In the genomic region with DNA sequence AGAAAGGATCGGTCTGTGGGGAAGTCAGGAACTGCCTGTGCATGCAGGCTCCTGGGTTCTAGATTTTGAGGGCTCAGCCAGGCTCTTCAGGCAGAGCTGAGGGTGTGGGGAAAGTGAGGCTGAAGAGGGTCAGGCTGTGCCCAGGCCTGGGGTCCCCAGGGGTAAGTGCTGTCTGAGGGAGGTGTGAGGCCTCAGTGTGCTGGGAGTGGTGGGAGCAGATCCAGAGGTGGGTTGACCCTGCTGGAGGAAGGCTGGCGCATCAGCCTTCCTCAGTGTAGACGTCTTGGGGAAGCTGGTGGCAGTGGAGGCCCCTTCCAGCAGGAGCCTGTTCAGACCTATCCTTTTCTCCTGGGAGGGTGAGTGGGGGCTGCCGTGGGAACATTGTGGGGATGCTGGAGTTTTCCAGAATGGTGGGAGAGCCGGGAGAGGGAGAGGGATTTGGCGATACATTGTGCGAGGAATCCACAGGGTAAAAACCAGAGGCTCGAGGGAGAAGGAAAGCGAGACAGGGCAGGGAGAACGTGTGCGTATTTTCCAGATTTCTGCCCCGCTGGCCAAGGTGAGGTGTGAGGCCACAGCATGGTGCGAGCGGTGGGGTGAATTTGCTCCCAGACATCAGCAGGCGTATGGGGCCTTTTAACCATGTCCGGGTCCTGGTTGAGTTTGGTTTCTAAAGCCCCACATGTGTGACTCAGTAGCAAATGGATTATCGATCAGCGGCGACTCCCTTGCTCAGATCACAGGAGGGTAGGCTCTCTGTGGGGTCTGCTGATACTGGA, we compare ENCODE assay signal across 17 cellular contexts.
A peak's percentile ranks its signal among the peaks of the same experiment; 100 is the strongest.
DNase-seq lines count a peak whose midpoint lies in the region; ATAC-seq and TF ChIP-seq lines count a peak whose summit lies in the region.
"Had no signal": no experiment of that assay in that cellular context is flagged by ENCODE, and none has a peak within 500 bp of the region (broad histone marks: within the 10 kb centered on the region; RNA-seq: fewer than 3 reads in every experiment).

No MANE protein-coding gene starts in this region.

- H2AFZ ChIP-seq in neural progenitor cell (replicated peaks), result no peak overlapping the region

- peak; percentile 9 for TF ChIP-seq CTCF in endodermal cell (conservative IDR thresholded peaks at IDR 0.05)
- TF ChIP-seq CTCF in neural progenitor cell (IDR thresholded peaks at IDR 0.05), result no peak
- no peak for TF ChIP-seq CTCF in psoas muscle (IDR thresholded peaks at IDR 0.05)

- no peaks in the 10 kb centered on the region for H3K9me3 ChIP-seq in endodermal cell (ENCODE audit: control insufficient read depth, low read length)
- H3K9me3 ChIP-seq in neural progenitor cell (ENCODE audit: low read depth), result no peaks in the 10 kb centered on the region
- no peaks in the 10 kb centered on the region for H3K9me3 ChIP-seq in psoas muscle
- H3K9me3 ChIP-seq: A549 had no signal

- H3K4me3 Mint-ChIP-seq in endodermal cell, result no peak overlapping the region
- H3K4me3 Mint-ChIP-seq in neural progenitor cell, result no peak overlapping the region
- H3K4me3 Mint-ChIP-seq: CD8-positive, alpha-beta T cell; H9 had no signal

- H3K27ac Mint-ChIP-seq in endodermal cell (no peak overlapping the region), neural progenitor cell (peak overlapping the region; percentile 55)
- H3K27ac Mint-ChIP-seq: CD8-positive, alpha-beta T cell had no signal

- H3K27me3 ChIP-seq in endodermal cell (ENCODE audit: control insufficient read depth, insufficient read depth, low read length, poor library complexity, severe bottlenecking) (peaks cover 13% of the 10 kb centered on the region), neural progenitor cell (no peaks in the 10 kb centered on the region), psoas muscle (ENCODE audit: insufficient read depth in 3 of 3, low read length in 2 of 3) (peaks cover 0 to 6% (median 0%) of the 10 kb centered on the region in 3 donors)

- H3K4me2 ChIP-seq in neural progenitor cell, result no peak overlapping the region
- H3K4me2 ChIP-seq: A549 had no signal

- H3K27me3 Mint-ChIP-seq in endodermal cell (ENCODE audit: insufficient read depth) (peaks cover 40% of the 10 kb centered on the region), neural progenitor cell (ENCODE audit: insufficient read depth, low read depth) (peaks cover 5% of the 10 kb centered on the region)

- no peaks in the 10 kb centered on the region for H3K36me3 ChIP-seq in endodermal cell (ENCODE audit: control insufficient read depth, insufficient read depth, low read length)
- H3K36me3 ChIP-seq in neural progenitor cell, result no peaks in the 10 kb centered on the region
- H3K36me3 ChIP-seq in psoas muscle (ENCODE audit: insufficient read depth in 1 of 2, low read depth in 1 of 2), result no peaks in the 10 kb centered on the region

- no peaks in the 10 kb centered on the region for H3K79me2 ChIP-seq in neural progenitor cell (ENCODE audit: low read depth)

- ATAC-seq in left ventricle myocardium superior (no peak), psoas muscle (no peak)
- ATAC-seq: A549; CD8-positive, alpha-beta T cell; GM12878 had no signal

- no peaks in the 10 kb centered on the region for H4K20me1 ChIP-seq in neural progenitor cell (ENCODE audit: low read depth)

- no peak overlapping the region for H3K9ac ChIP-seq in endodermal cell (ENCODE audit: extremely low read depth, low read length, poor library complexity, severe bottlenecking)
- no peak overlapping the region for H3K9ac ChIP-seq in neural progenitor cell

- no peaks in the 10 kb centered on the region for H3F3A ChIP-seq in neural progenitor cell (ENCODE audit: low read depth)

- H3K27ac ChIP-seq in endodermal cell (ENCODE audit: low read depth, low read length), result no peak overlapping the region
- H3K27ac ChIP-seq in neural progenitor cell, result no peak overlapping the region
- no peak overlapping the region for H3K27ac ChIP-seq in psoas muscle
- H3K27ac ChIP-seq: 22Rv1, A549 had no signal

- H3K4me3 ChIP-seq in endodermal cell (ENCODE audit: low read length) (no peak overlapping the region), neural progenitor cell (no peak overlapping the region), psoas muscle (no peak overlapping the region)
- H3K4me3 ChIP-seq: A549, GM12878 had no signal

- H3K36me3 Mint-ChIP-seq in endodermal cell (ENCODE audit: low read depth), result no peaks in the 10 kb centered on the region
- peaks cover 2% of the 10 kb centered on the region for H3K36me3 Mint-ChIP-seq in neural progenitor cell
- H3K36me3 Mint-ChIP-seq: CD8-positive, alpha-beta T cell had no signal

- H3K9me3 Mint-ChIP-seq in endodermal cell (no peaks in the 10 kb centered on the region), neural progenitor cell (no peaks in the 10 kb centered on the region)
- H3K9me3 Mint-ChIP-seq: CD8-positive, alpha-beta T cell; H9 had no signal

- WGBS in endodermal cell (ENCODE audit: insufficient coverage in 1 of 2, insufficient read length in 1 of 2), 2 experiments, result 91 to 98% methylated on average over 12 to 19 of the region's 19 CpGs
- WGBS in psoas muscle, 3 donors, result 82 to 85% (median 83%) methylated on average over 19 of the region's 19 CpGs

- H3K4me1 ChIP-seq in endodermal cell (ENCODE audit: control insufficient read depth, insufficient read depth, low read length) (no peaks in the 10 kb centered on the region), neural progenitor cell (no peaks in the 10 kb centered on the region), psoas muscle (no peaks in the 10 kb centered on the region)
- H3K4me1 ChIP-seq: A549 had no signal

- intact Hi-C loops in cardiac septum (cut with DNase I), result no loop called here
- intact Hi-C loops in left ventricle myocardium superior (cut with micrococcal nuclease), result no loop called here
- intact Hi-C loops in psoas muscle (cut with DNase I), result no loop called here

- DNase-seq in cardiac septum (ENCODE audit: low spot score) (peak; percentile 33), left ventricle myocardium superior (no peak), endodermal cell (no peak), neural progenitor cell (ENCODE audit: low spot score) (no peak), psoas muscle (no peak), pons (ENCODE audit: low spot score) (no peak), EL (no peak)
- DNase-seq: AML-193; Calu3; CD8-positive, alpha-beta T cell; DMS79 treated with DMSO at 0.1 percent for 48 hours; GOT3; H9; IMR-90 had no signal

- H3K4me1 Mint-ChIP-seq in endodermal cell (no peaks in the 10 kb centered on the region), neural progenitor cell (peaks cover 25% of the 10 kb centered on the region)
